Comparison of ENCODE assay signal across 5 cellular contexts in the genomic region with DNA sequence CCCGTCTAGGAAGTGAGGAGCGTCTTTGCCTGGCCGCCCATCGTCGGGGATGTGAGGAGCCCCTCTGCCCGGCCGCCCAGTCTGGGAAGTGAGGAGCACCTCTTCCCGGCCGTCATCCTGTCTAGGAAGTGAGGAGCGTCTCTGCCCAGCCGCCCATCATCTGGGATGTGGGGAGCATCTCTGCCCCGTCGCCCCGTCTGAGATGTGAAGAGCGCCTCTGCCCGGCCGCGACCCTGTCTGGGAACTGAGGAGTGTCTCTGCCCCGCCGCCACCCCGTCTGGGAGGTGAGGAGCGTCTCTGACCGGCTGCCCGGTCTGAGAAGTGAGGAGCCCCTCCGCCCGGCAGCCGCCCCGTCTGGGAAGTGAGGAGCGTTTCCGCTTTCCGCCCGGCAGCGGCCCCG. TPM values are rescaled to one million over a fixed set of nuclear protein-coding genes. Genes with fewer than 3 reads are reported as not detected.
"Had no signal": no experiment of that assay in that cellular context is flagged by ENCODE, and none has a peak within 500 bp of the region (broad histone marks: within the 10 kb centered on the region; RNA-seq: fewer than 3 reads in every experiment).

No MANE protein-coding gene starts in this region.

RNA-seq across cellular contexts. Expression of a gene that starts 47.4 kb away (rescaled TPM):
- total RNA-seq: GM23338, H1, H9, HT-29 had no signal
- polyA plus RNA-seq: GM23338, H1, IgD-negative memory B cell had no signal
